16 cellular contexts compared by ENCODE assay signal in the genomic region with DNA sequence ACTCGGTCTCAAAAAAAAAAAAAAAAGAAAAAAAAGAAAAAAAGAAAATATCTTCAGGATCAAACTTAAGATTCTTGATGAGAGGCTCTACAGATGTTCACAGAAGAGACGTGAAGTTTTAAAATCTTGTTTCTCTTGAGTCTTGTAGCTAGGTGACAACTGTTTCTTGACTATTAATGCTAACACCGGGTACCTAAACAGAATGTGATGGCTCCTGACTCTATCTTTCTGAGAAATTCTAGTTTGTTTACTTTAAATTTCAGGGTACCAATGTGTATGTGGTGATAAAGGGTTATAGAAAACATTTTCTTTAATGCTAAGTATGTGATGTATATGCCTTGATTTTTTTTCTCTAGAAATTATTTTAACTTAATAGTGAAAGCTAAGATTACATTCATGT. TPM values are rescaled to one million over a fixed set of nuclear protein-coding genes. Genes with fewer than 3 reads are reported as not detected.
DNase-seq lines count a peak whose midpoint lies in the region; ATAC-seq and TF ChIP-seq lines count a peak whose summit lies in the region.
"Had no signal": no experiment of that assay in that cellular context is flagged by ENCODE, and none has a peak within 500 bp of the region (broad histone marks: within the 10 kb centered on the region; RNA-seq: fewer than 3 reads in every experiment).

No MANE protein-coding gene starts in this region.

- H3K9me3 ChIP-seq in body of pancreas (no peaks in the 10 kb centered on the region), neutrophil (no peaks in the 10 kb centered on the region)

- TF ChIP-seq CTCF in body of pancreas (IDR thresholded peaks at IDR 0.05) (no peak), neutrophil (IDR thresholded peaks at IDR 0.05) (no peak)

- H3K27me3 ChIP-seq in body of pancreas, result no peaks in the 10 kb centered on the region
- H3K27me3 ChIP-seq in neutrophil, result no peaks in the 10 kb centered on the region

- peaks cover 0 to 1% of the 10 kb centered on the region in 2 donors for H3K36me3 ChIP-seq in body of pancreas (replicated peaks in 1 of 2; ENCODE audit: insufficient read depth in 1 of 2, low read depth in 2 of 2)
- H3K36me3 ChIP-seq in neutrophil, result peaks cover 32% of the 10 kb centered on the region

- H3K27ac Mint-ChIP-seq in stimulated activated naive CD8-positive, alpha-beta T cell treated with anti-CD3 and anti-CD28 coated beads, Interleukin-15, Interleukin-2, amounts not matched to agents 100 ng/mL and 50 ng/mL, for 24 hours, result peak overlapping the region; percentile 65

- H3K4me1 ChIP-seq in body of pancreas, result peaks cover 51% of the 10 kb centered on the region
- H3K4me1 ChIP-seq in neutrophil (ENCODE audit: control insufficient read depth in 1 of 2, insufficient read depth in 1 of 2, low read depth in 1 of 2, low read length in 1 of 2), result peaks cover 48 to 51% of the 10 kb centered on the region in 2 experiments

- H3K4me3 Mint-ChIP-seq in stimulated activated naive CD8-positive, alpha-beta T cell treated with anti-CD3 and anti-CD28 coated beads, Interleukin-15, Interleukin-2, amounts not matched to agents 100 ng/mL and 50 ng/mL, for 24 hours, result no peak overlapping the region
- H3K4me3 Mint-ChIP-seq: activated naive CD8-positive, alpha-beta T cell treated with anti-CD3 and anti-CD28 coated beads, Interleukin-2, amount 50 U/mL, for 24 hours; stimulated activated naive CD8-positive, alpha-beta T cell treated with anti-CD3 and anti-CD28 coated beads, Interleukin-15, amount 100 ng/mL, for 72 hours had no signal

- H3K4me3 ChIP-seq in body of pancreas, result no peak overlapping the region
- no peak overlapping the region for H3K4me3 ChIP-seq in neutrophil (ENCODE audit: low read depth in 1 of 2, low read length in 1 of 2)

- TF ChIP-seq POLR2A in body of pancreas (IDR thresholded peaks at IDR 0.05), result no peak

- intact Hi-C loops in body of pancreas (cut with DNase I), result no loop called here

- peaks cover 53% of the 10 kb centered on the region for H3K4me1 Mint-ChIP-seq in stimulated activated naive CD8-positive, alpha-beta T cell treated with anti-CD3 and anti-CD28 coated beads, Interleukin-15, Interleukin-2, amounts not matched to agents 100 ng/mL and 50 ng/mL, for 24 hours (ENCODE audit: low read depth)

- no peak for DNase-seq in stimulated activated naive CD8-positive, alpha-beta T cell treated with anti-CD3 and anti-CD28 coated beads, Interleukin-15, Interleukin-2, amounts not matched to agents 100 U/mL and 50 U/mL, for 24 hours
- no peak for DNase-seq in body of pancreas
- no peak for DNase-seq in NCI-H446 treated with DMSO at 0.1 percent for 48 hours (lab: John Stamatoyannopoulos, UW)
- no peak for DNase-seq in activated CD4-positive, CD25-positive, alpha-beta regulatory T cell (lab: John Stamatoyannopoulos, UW)
- no peak for DNase-seq in GOT3 (lab: John Stamatoyannopoulos, UW)
- no peak for DNase-seq in NCI-H748 treated with DMSO at 0.1 percent for 48 hours (lab: John Stamatoyannopoulos, UW)
- DNase-seq: activated naive CD8-positive, alpha-beta T cell treated with anti-CD3 and anti-CD28 coated beads, Interleukin-2, amount 50 U/mL, for 24 hours; hippocampal formation; Karpas-422; NCI-H1417 treated with DMSO at 0.1 percent for 48 hours; NCI-H446; stimulated activated naive CD8-positive, alpha-beta T cell treated with anti-CD3 and anti-CD28 coated beads, Interleukin-15, amount 100 ng/mL, for 72 hours had no signal

- 92 to 93% methylated on average over 3 of the region's 3 CpGs for WGBS in body of pancreas, 2 donors

- ATAC-seq in stimulated activated naive CD8-positive, alpha-beta T cell treated with anti-CD3 and anti-CD28 coated beads, Interleukin-15, Interleukin-2, amounts not matched to agents 100 U/mL and 50 U/mL, for 24 hours, result no peak
- ATAC-seq in body of pancreas, result no peak
- ATAC-seq: activated naive CD8-positive, alpha-beta T cell treated with anti-CD3 and anti-CD28 coated beads, Interleukin-2, amount 50 U/mL, for 24 hours; left lobe of liver; sciatic nerve; stimulated activated naive CD8-positive, alpha-beta T cell treated with anti-CD3 and anti-CD28 coated beads, Interleukin-15, amount 100 ng/mL, for 72 hours had no signal

- no peaks in the 10 kb centered on the region for H3K27me3 Mint-ChIP-seq in stimulated activated naive CD8-positive, alpha-beta T cell treated with anti-CD3 and anti-CD28 coated beads, Interleukin-15, Interleukin-2, amounts not matched to agents 100 ng/mL and 50 ng/mL, for 24 hours
- H3K27me3 Mint-ChIP-seq: activated naive CD8-positive, alpha-beta T cell treated with anti-CD3 and anti-CD28 coated beads, Interleukin-2, amount 50 U/mL, for 24 hours; stimulated activated naive CD8-positive, alpha-beta T cell treated with anti-CD3 and anti-CD28 coated beads, Interleukin-15, amount 100 ng/mL, for 72 hours had no signal

- no peaks in the 10 kb centered on the region for H3K9me3 Mint-ChIP-seq in stimulated activated naive CD8-positive, alpha-beta T cell treated with anti-CD3 and anti-CD28 coated beads, Interleukin-15, Interleukin-2, amounts not matched to agents 100 ng/mL and 50 ng/mL, for 24 hours
- H3K9me3 Mint-ChIP-seq: activated naive CD8-positive, alpha-beta T cell treated with anti-CD3 and anti-CD28 coated beads, Interleukin-2, amount 50 U/mL, for 24 hours; stimulated activated naive CD8-positive, alpha-beta T cell treated with anti-CD3 and anti-CD28 coated beads, Interleukin-15, amount 100 ng/mL, for 72 hours had no signal

- peak overlapping the region in 3 of 4 donors; percentile 77 to 90 (median 87) for H3K27ac ChIP-seq in body of pancreas
- H3K27ac ChIP-seq in neutrophil, result peak overlapping the region; percentile 28

- peaks cover 48% of the 10 kb centered on the region for H3K36me3 Mint-ChIP-seq in stimulated activated naive CD8-positive, alpha-beta T cell treated with anti-CD3 and anti-CD28 coated beads, Interleukin-15, Interleukin-2, amounts not matched to agents 100 ng/mL and 50 ng/mL, for 24 hours (ENCODE audit: low read depth)

RNA-seq across cellular contexts. Expression of gene RAC1, which starts 12.5 kb away (rescaled TPM):
- 100 to 1,000 TPM; 103 to 106 TPM for total RNA-seq in body of pancreas

RNA-seq across cellular contexts. Expression of gene FAM220A, which starts 38.0 kb away (rescaled TPM):
- 10 to 100 TPM; 10.6 to 14.2 TPM for total RNA-seq in body of pancreas
